11 cellular contexts compared by ENCODE assay signal in the genomic region with DNA sequence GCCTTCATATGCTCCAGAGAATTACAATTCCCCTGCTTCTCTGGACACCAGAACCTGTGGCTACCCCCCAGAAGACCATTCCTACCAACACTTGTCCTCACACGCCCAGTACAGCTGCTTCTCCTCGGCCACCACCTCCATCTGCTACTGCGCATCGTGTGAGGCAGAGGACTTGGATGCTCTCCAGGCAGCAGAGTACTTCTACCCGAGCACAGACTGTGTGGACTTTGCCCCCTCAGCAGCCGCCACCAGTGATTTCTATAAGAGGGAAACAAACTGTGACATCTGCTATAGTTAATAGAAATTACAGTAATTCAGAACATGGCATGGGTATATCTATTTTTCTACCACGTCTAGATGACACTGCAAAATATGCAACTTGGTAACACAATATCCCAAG. TPM values are rescaled to one million over a fixed set of nuclear protein-coding genes. Genes with fewer than 3 reads are reported as not detected.
A peak's percentile ranks its signal among the peaks of the same experiment; 100 is the strongest.
DNase-seq lines count a peak whose midpoint lies in the region; ATAC-seq and TF ChIP-seq lines count a peak whose summit lies in the region.
"Had no signal": no experiment of that assay in that cellular context is flagged by ENCODE, and none has a peak within 500 bp of the region (broad histone marks: within the 10 kb centered on the region; RNA-seq: fewer than 3 reads in every experiment).

No MANE protein-coding gene starts in this region.

- peaks cover 73% of the 10 kb centered on the region for H3K27me3 Mint-ChIP-seq in T-helper 17 cell

- no peak overlapping the region for H3K27ac ChIP-seq in hepatocyte
- H3K27ac ChIP-seq: skin epidermis, uterus had no signal

- ATAC-seq in GM18907 (IDR thresholded peaks at IDR 0.05; ENCODE audit: unreplicated experiment) (no peak), T-helper 17 cell (no peak)

- in situ Hi-C loops in ACHN (cut with HindIII; ENCODE audit: low pct_ligation_motif_present, low pct_unique_long_range_greater_than_20kb, low sequenced_read_pairs) = no loop called here

- no peak overlapping the region for H2AFZ ChIP-seq in hepatocyte

- no peaks in the 10 kb centered on the region for H3K4me1 Mint-ChIP-seq in T-helper 17 cell

- WGBS in hepatocyte (ENCODE audit: low lambda C conversion rate, missing lambda C conversion rate) = 52% methylated on average over 7 of the region's 7 CpGs

- H3K4me3 Mint-ChIP-seq in T-helper 17 cell = no peak overlapping the region
- H3K4me3 Mint-ChIP-seq: activated B cell treated with CpG ODN at 0.5 μM for 24 hours had no signal

- peaks cover 4% of the 10 kb centered on the region for H3K36me3 Mint-ChIP-seq in T-helper 17 cell (ENCODE audit: low read depth)

- no peak overlapping the region for H3K4me3 ChIP-seq in hepatocyte
- H3K4me3 ChIP-seq: skin epidermis, uterus had no signal

- no peaks in the 10 kb centered on the region for H3K79me2 ChIP-seq in hepatocyte

- no peaks in the 10 kb centered on the region for H3K36me3 ChIP-seq in hepatocyte (replicated peaks; ENCODE audit: insufficient read depth, low read depth)
- H3K36me3 ChIP-seq: uterus had no signal

- DNase-seq in ACHN = peak; percentile 4
- DNase-seq in NCI-H1105 treated with DMSO at 0.1 percent for 48 hours (lab: John Stamatoyannopoulos, UW) = peak; percentile 98
- DNase-seq in NCI-H524 (lab: John Stamatoyannopoulos, UW) = peak; percentile 84 to 95
- peak; percentile 78 for DNase-seq in hepatocyte (ENCODE audit: low spot score)
- DNase-seq in OCI-M1 (lab: John Stamatoyannopoulos, UW) = no peak
- DNase-seq in stimulated activated naive CD4-positive, alpha-beta T cell (lab: John Stamatoyannopoulos, UW) = no peak
- DNase-seq in T-helper 17 cell = no peak
- DNase-seq: activated B cell treated with CpG ODN at 0.5 μM for 24 hours, uterus had no signal

- no peak overlapping the region for H3K4me2 ChIP-seq in hepatocyte

- no peaks in the 10 kb centered on the region for H3K27me3 ChIP-seq in hepatocyte
- H3K27me3 ChIP-seq: uterus had no signal

- H3K9me3 ChIP-seq in hepatocyte (ENCODE audit: low read depth) (no peaks in the 10 kb centered on the region), T-helper 17 cell (ENCODE audit: control insufficient read depth, low read length, poor library complexity, severe bottlenecking) (no peaks in the 10 kb centered on the region)
- H3K9me3 ChIP-seq: uterus had no signal

- peaks cover 10% of the 10 kb centered on the region for H3K4me1 ChIP-seq in hepatocyte (ENCODE audit: insufficient read depth)
- H3K4me1 ChIP-seq: uterus had no signal

- H4K20me1 ChIP-seq in hepatocyte (ENCODE audit: insufficient read depth, poor library complexity, severe bottlenecking) = no peaks in the 10 kb centered on the region

- H3K9me2 ChIP-seq in hepatocyte (replicated peaks; ENCODE audit: insufficient read depth) = no peaks in the 10 kb centered on the region

- H3K27ac Mint-ChIP-seq in T-helper 17 cell = no peak overlapping the region
- H3K27ac Mint-ChIP-seq: activated B cell treated with CpG ODN at 0.5 μM for 24 hours had no signal

- no peak for TF ChIP-seq CTCF in hepatocyte (IDR thresholded peaks at IDR 0.05; ENCODE audit: poor library complexity)

RNA-seq across cellular contexts. Expression of a gene that starts 9.8 kb away (rescaled TPM):
- total RNA-seq in hepatocyte = 2.5 and 3.6 TPM in 2 replicates
- polyA plus RNA-seq in hepatocyte = 3.0 and 9.9 TPM in 2 replicates
- not detected for total RNA-seq in T-helper 17 cell

Comparison
In these comparisons a context has a peak if more than half of its experiments do, and no peak if none do; other contexts are left out.
1. DNase-seq: peak in ACHN (single experiment), NCI-H1105 treated with DMSO at 0.1 percent for 48 hours (single experiment), NCI-H524 (2 of 2) and hepatocyte (single experiment); none in OCI-M1 (single experiment), stimulated activated naive CD4-positive, alpha-beta T cell (0 of 6) and T-helper 17 cell (0 of 3).